13 cellular contexts compared by ENCODE assay signal in genomic region chr2:82795446-82795845, GRCh38.
DNase-seq lines count a peak whose midpoint lies in the region; ATAC-seq, FAIRE-seq and TF ChIP-seq lines count a peak whose summit lies in the region.
"Had no signal": no experiment of that assay in that cellular context is flagged by ENCODE, and none has a peak within 500 bp of the region (broad histone marks: within the 10 kb centered on the region; RNA-seq: fewer than 3 reads in every experiment).

No MANE protein-coding gene starts in this region.

- H3K27me3 Mint-ChIP-seq in CD14-positive monocyte (ENCODE audit: low read depth in 3 of 3) = peaks cover 0 to 2% (median 0%) of the 10 kb centered on the region in 3 donors

- H3K9me2 ChIP-seq in PC-9 (ENCODE audit: insufficient read depth) = no peaks in the 10 kb centered on the region; the same call in 1 of the 2 replicates

- H3K27me3 ChIP-seq in PC-9 (ENCODE audit: insufficient read depth, low read depth) = no peaks in the 10 kb centered on the region
- H3K27me3 ChIP-seq in endothelial cell of umbilical vein (ENCODE audit: control insufficient read depth in 2 of 2, insufficient read depth in 2 of 2, low read length in 2 of 2) = no peaks in the 10 kb centered on the region
- H3K27me3 ChIP-seq in left lung = no peaks in the 10 kb centered on the region

- no peaks in the 10 kb centered on the region for H3K79me2 ChIP-seq in PC-9 (ENCODE audit: low read depth)
- no peaks in the 10 kb centered on the region for H3K79me2 ChIP-seq in endothelial cell of umbilical vein (ENCODE audit: control insufficient read depth, insufficient read depth, low read length)

- H3K9me3 Mint-ChIP-seq in CD14-positive monocyte = peaks cover 0 to 8% (median 3%) of the 10 kb centered on the region in 7 donors

- POLR2A ChIA-PET in PC-9 (lab: Charles Lee; ENCODE audit: unreplicated experiment) (no interaction called here), endothelial cell of umbilical vein (lab: Charles Lee) (interaction anchor here (0.8 kb wide), 2 partner anchors 287 to 392 kb away, joined by 3 to 4 read pairs; no protein-coding TSS in a partner anchor)

- H3K4me2 ChIP-seq in PC-9 = 0 out of 2 replicates have a peak overlapping the region, but pooled peaks have one; percentile 3
- H3K4me2 ChIP-seq in endothelial cell of umbilical vein (ENCODE audit: insufficient read depth, low read length) = peak overlapping the region; percentile 96

- H3K4me3 Mint-ChIP-seq in CD14-positive monocyte = no peak overlapping the region

- CTCF ChIA-PET in PC-9 (lab: Charles Lee) = no interaction called here
- CTCF ChIA-PET in endothelial cell of umbilical vein (lab: Charles Lee) = interaction anchor here (1.0 to 2.5 kb wide), 6 partner anchors 9 to 401 kb away, joined by 3 to 16 read pairs (median 5); no protein-coding TSS in a partner anchor

- dilution Hi-C loops in endothelial cell of umbilical vein (cut with MboI; ENCODE audit: extremely low pct_ligation_motif_present, low sequenced_read_pairs) = no loop called here

- H3K4me1 Mint-ChIP-seq in CD14-positive monocyte = no peaks in the 10 kb centered on the region

- no peak overlapping the region for H3K27ac ChIP-seq in PC-9
- peak overlapping the region; percentile 93 for H3K27ac ChIP-seq in endothelial cell of umbilical vein (ENCODE audit: insufficient read depth, low read depth, low read length)
- no peak overlapping the region for H3K27ac ChIP-seq in left lung
- H3K27ac ChIP-seq: coronary artery had no signal

- H3K4me3 ChIP-seq in PC-9 (no peak overlapping the region), endothelial cell of umbilical vein (replicated peaks in 1 of 3; ENCODE audit: insufficient read depth in 1 of 3, low read depth in 1 of 3, low read length in 3 of 3) (peak overlapping the region in 1 of 3 experiments; percentile 55), left lung (no peak overlapping the region)
- H3K4me3 ChIP-seq: coronary artery had no signal

- H3K9ac ChIP-seq in endothelial cell of umbilical vein (replicated peaks; ENCODE audit: extremely low read depth, insufficient read depth, low read length) = peak overlapping the region; percentile 81

- no peak for ATAC-seq in left lung
- no peak for ATAC-seq in GM21360 (IDR thresholded peaks at IDR 0.05; ENCODE audit: unreplicated experiment)

- H3F3A ChIP-seq in PC-9 (ENCODE audit: insufficient read depth, low read depth) = no peaks in the 10 kb centered on the region

- H2AFZ ChIP-seq in PC-9 = no peak overlapping the region
- H2AFZ ChIP-seq in endothelial cell of umbilical vein (ENCODE audit: low read depth, low read length) = no peak overlapping the region

- H3K4me1 ChIP-seq in PC-9 (replicated peaks; ENCODE audit: insufficient read depth) (peaks cover 19% of the 10 kb centered on the region), endothelial cell of umbilical vein (ENCODE audit: control insufficient read depth, extremely low read depth, insufficient read depth, low read length) (peaks cover 21% of the 10 kb centered on the region), left lung (no peaks in the 10 kb centered on the region)

- FAIRE-seq in endothelial cell of umbilical vein (lab: Jason Lieb, UNC) = peak; percentile 72

- H3K36me3 ChIP-seq in PC-9 (ENCODE audit: low read depth) (no peaks in the 10 kb centered on the region), endothelial cell of umbilical vein (ENCODE audit: control insufficient read depth in 2 of 2, extremely low read depth in 1 of 2, insufficient read depth in 2 of 2, low read length in 2 of 2) (no peaks in the 10 kb centered on the region), left lung (no peaks in the 10 kb centered on the region)

- H4K20me1 ChIP-seq in PC-9 (ENCODE audit: insufficient read depth) = no peaks in the 10 kb centered on the region
- H4K20me1 ChIP-seq in endothelial cell of umbilical vein (replicated peaks; ENCODE audit: control insufficient read depth, extremely low read depth, insufficient read depth, low read length) = no peaks in the 10 kb centered on the region

- BruUV-seq in PC-9 (replicated peaks; lab: Mats Ljungman, UMichigan) = no TSS peak
- BruUV-seq in endothelial cell of umbilical vein (replicated peaks; lab: Mats Ljungman, UMichigan) = no TSS peak

- H3K36me3 Mint-ChIP-seq in CD14-positive monocyte = no peaks in the 10 kb centered on the region

- H3K9me1 ChIP-seq in endothelial cell of umbilical vein (replicated peaks; ENCODE audit: control insufficient read depth, extremely low read depth, insufficient read depth, low read length) = no peaks in the 10 kb centered on the region

- intact Hi-C loops in PC-9 (cut with micrococcal nuclease; ENCODE audit: unreplicated experiment) = no loop called here
- intact Hi-C loops in endothelial cell of umbilical vein (cut with micrococcal nuclease) = loop anchor here (1.0 kb wide), 4 partner anchors 105 to 401 kb away; no protein-coding TSS in a partner anchor
- intact Hi-C loops in left lung (cut with DNase I) = no loop called here
- intact Hi-C loops in CD14-positive monocyte (cut with micrococcal nuclease) = no loop called here

- peak; percentile 22 for TF ChIP-seq POLR2A in endothelial cell of umbilical vein (IDR thresholded peaks at IDR 0.05; ENCODE audit: low read depth, low read length)

- no peak overlapping the region for H3K27ac Mint-ChIP-seq in CD14-positive monocyte

- TF ChIP-seq CTCF in PC-9 (conservative IDR thresholded peaks at IDR 0.05) (no peak), endothelial cell of umbilical vein (IDR thresholded peaks at IDR 0.05; ENCODE audit: extremely low read depth in 1 of 2, insufficient read depth in 1 of 2, low read depth in 1 of 2, low read length in 2 of 2) (no peak), left lung (IDR thresholded peaks at IDR 0.05) (no peak), CD14-positive monocyte (IDR thresholded peaks at IDR 0.05) (no peak)

- H3K9me3 ChIP-seq in PC-9 (ENCODE audit: insufficient read depth, low read depth) = no peaks in the 10 kb centered on the region
- H3K9me3 ChIP-seq in endothelial cell of umbilical vein (replicated peaks; ENCODE audit: control insufficient read depth, insufficient read depth, low read length) = no peaks in the 10 kb centered on the region
- peaks cover 0 to 5% of the 10 kb centered on the region in 2 donors for H3K9me3 ChIP-seq in left lung

- peak; percentile 89 for DNase-seq in ELR (ENCODE audit: low read depth)
- DNase-seq in PC-9 = no peak
- DNase-seq in endothelial cell of umbilical vein (ENCODE audit: low read depth, low spot score) = peak; percentile 87
- peak; percentile 76 for DNase-seq in non-pigmented ciliary epithelial cell (ENCODE audit: low read depth)
- DNase-seq in left lung = no peak
- no peak for DNase-seq in mucosa of gallbladder (ENCODE audit: low spot score)
- no peak for DNase-seq in CD14-positive monocyte (ENCODE audit: low spot score)
- DNase-seq: activated CD4-positive, alpha-beta T cell treated with anti-CD3 and anti-CD28 coated beads for 4 hours; COR-L47; NCI-H345; SIG-M5 had no signal

TF ChIP-seq in endothelial cell of umbilical vein, 7 proteins besides CTCF, POLR2A, EP300 and RAD21:
- peak; percentile 92 for TF ChIP-seq JUN (IDR thresholded peaks at IDR 0.05; ENCODE audit: borderline replicate concordance, insufficient read depth, insufficient read length, low read depth)
- TF ChIP-seq MAX (IDR thresholded peaks at IDR 0.05; ENCODE audit: insufficient read depth, insufficient read length) = no peak
- TF ChIP-seq MYC (IDR thresholded peaks at IDR 0.05; ENCODE audit: low read depth, low read length) = no peak
- TF ChIP-seq FOS (IDR thresholded peaks at IDR 0.05; ENCODE audit: borderline replicate concordance, insufficient read depth, low read length) = peak; percentile 87
- no peak for TF ChIP-seq EZH2 (IDR thresholded peaks at IDR 0.05; ENCODE audit: borderline replicate concordance, low read depth, low read length, severe bottlenecking)
- TF ChIP-seq GATA2 (IDR thresholded peaks at IDR 0.05; ENCODE audit: insufficient read depth, insufficient read length, low read depth, low read length) = no peak
- peak; percentile 73 for TF ChIP-seq POLR2AphosphoS5 (IDR thresholded peaks at IDR 0.05; ENCODE audit: insufficient read depth, low read depth, low read length)

Comparison
In these comparisons a context has a peak if more than half of its experiments do, and no peak if none do; other contexts are left out.
1. DNase-seq: peak in ELR (single experiment), endothelial cell of umbilical vein (single experiment) and non-pigmented ciliary epithelial cell (single experiment); none in PC-9 (0 of 2), left lung (0 of 2), mucosa of gallbladder (single experiment) and CD14-positive monocyte (single experiment).